In the genomic region with DNA sequence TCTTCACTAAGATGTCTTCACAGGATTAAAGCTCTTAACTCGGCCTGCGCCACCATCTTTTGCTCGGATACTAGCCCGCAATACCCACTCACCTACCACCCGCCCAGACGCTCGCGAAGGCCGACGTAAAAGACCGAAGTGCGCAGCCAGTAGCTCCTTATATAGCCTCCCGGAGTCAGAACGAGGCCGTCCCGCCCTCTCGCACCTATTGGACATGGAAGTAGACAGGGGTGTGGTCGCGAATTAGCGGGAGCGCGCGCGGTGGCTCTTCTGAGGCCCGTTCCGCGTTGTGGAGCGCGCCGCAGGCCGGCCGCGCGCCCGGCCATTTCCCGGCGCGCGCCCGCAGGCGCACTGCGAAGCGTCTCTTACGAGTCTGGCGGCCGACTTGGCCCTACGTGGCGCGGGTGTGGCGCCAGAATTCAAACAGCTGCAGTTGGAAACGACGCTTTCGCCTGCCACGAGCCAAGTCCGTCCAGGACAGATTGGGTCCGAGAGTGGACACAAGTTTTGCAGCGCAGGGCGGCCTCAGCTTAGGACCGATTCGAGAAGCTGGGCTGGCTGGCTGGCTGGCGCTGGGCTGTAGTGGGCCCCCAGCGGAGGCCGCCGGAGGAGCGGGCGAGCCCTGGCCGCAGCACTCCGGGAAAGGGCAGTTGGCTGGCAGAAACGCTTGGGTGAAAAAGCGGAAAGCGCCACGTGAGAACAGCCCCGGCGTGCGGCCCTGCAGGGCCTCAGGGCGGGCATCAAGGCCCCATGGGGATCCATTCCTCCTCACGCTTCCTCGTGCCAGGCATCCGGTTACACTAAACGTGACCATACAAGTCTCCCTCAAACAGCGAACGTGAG, we compare ENCODE assay signal across 1 cellular context.
TF ChIP-seq lines count a peak whose summit lies in the region.

No MANE protein-coding gene starts in this region.

TF ChIP-seq in HepG2, 621 proteins besides CTCF, POLR2A, EP300 and RAD21 (continued from another document and continues in another):
- TF ChIP-seq TEAD3 (CRISPR knock-in tag; optimal IDR thresholded peaks at IDR 0.05; ENCODE audit: borderline replicate concordance) (no peak), PRMT3 (CRISPR knock-in tag; IDR thresholded peaks at IDR 0.05; ENCODE audit: borderline replicate concordance, low read depth) (0 out of 2 replicates have a peak, but pooled peaks have one; percentile 67), ZNF326 (CRISPR knock-in tag; IDR thresholded peaks at IDR 0.05; ENCODE audit: borderline replicate concordance) (no peak), ZNF136 (CRISPR knock-in tag; IDR thresholded peaks at IDR 0.05; ENCODE audit: low read depth) (0 out of 2 replicates have a peak, but pooled peaks have one; percentile 52), GABPB1 (CRISPR knock-in tag; IDR thresholded peaks at IDR 0.05) (peak; percentile 79), MIER2 (CRISPR knock-in tag; IDR thresholded peaks at IDR 0.05) (peak; percentile 22), ZNF264 (CRISPR knock-in tag; IDR thresholded peaks at IDR 0.05) (peak; percentile 51), ZBTB8A (CRISPR knock-in tag; IDR thresholded peaks at IDR 0.05; ENCODE audit: borderline replicate concordance, low read depth) (no peak), KLF15 (CRISPR knock-in tag; IDR thresholded peaks at IDR 0.05; ENCODE audit: borderline replicate concordance) (no peak; the same call in 1 of the 2 replicates), KIAA2018 (CRISPR knock-in tag; IDR thresholded peaks at IDR 0.05; ENCODE audit: borderline replicate concordance) (no peak), MEIS2 (CRISPR knock-in tag; IDR thresholded peaks at IDR 0.05) (no peak; the same call in 1 of the 2 replicates), ZNF501 (CRISPR knock-in tag; IDR thresholded peaks at IDR 0.05) (peak; percentile 99), MAFG (CRISPR knock-in tag; IDR thresholded peaks at IDR 0.05) (no peak), SALL2 (CRISPR knock-in tag; IDR thresholded peaks at IDR 0.05) (peak; percentile 66; the same call in 1 of the 2 replicates), MED1 (CRISPR knock-in tag; IDR thresholded peaks at IDR 0.05) (peak; percentile 74), AGO2 (optimal IDR thresholded peaks at IDR 0.05; ENCODE audit: low read depth, low read length) (peak; percentile 66), RARG (CRISPR knock-in tag; IDR thresholded peaks at IDR 0.05; ENCODE audit: low read depth) (0 out of 2 replicates have a peak, but pooled peaks have one; percentile 41), JUN (CRISPR knock-in tag; IDR thresholded peaks at IDR 0.05) (peak; percentile 68; the same call in 1 of the 2 replicates), KLF6 (CRISPR knock-in tag; IDR thresholded peaks at IDR 0.05) (peak; percentile 85), HIC2 (CRISPR knock-in tag; IDR thresholded peaks at IDR 0.05; ENCODE audit: low read depth) (no peak), ZSCAN31 (CRISPR knock-in tag; IDR thresholded peaks at IDR 0.05; ENCODE audit: low read depth) (peak; percentile 91), ZEB1 (IDR thresholded peaks at IDR 0.05; ENCODE audit: insufficient replicate concordance, low read depth) (peak; percentile 57), NR0B2 (CRISPR knock-in tag; IDR thresholded peaks at IDR 0.05) (peak; percentile 91), STAT5B (CRISPR knock-in tag; IDR thresholded peaks at IDR 0.05) (0 out of 2 replicates have a peak, but pooled peaks have one; percentile 55), GTF3A (CRISPR knock-in tag; conservative IDR thresholded peaks at IDR 0.05) (0 out of 2 replicates have a peak, but pooled peaks have one; percentile 56), POLR2AphosphoS2 (IDR thresholded peaks at IDR 0.05; ENCODE audit: low read depth, low read length) (peak; percentile 99), ZNF207 (IDR thresholded peaks at IDR 0.05; ENCODE audit: borderline replicate concordance) (no peak), CHD4 (IDR thresholded peaks at IDR 0.05; ENCODE audit: borderline replicate concordance, low read length) (no peak), ZSCAN9 (CRISPR knock-in tag; IDR thresholded peaks at IDR 0.05; ENCODE audit: borderline replicate concordance) (peak; percentile 83; the same call in 1 of the 2 replicates), ZNF549 (CRISPR knock-in tag; IDR thresholded peaks at IDR 0.05) (no peak), ZZZ3 (CRISPR knock-in tag; IDR thresholded peaks at IDR 0.05; ENCODE audit: borderline replicate concordance) (peak; percentile 71; the same call in 1 of the 2 replicates)
- TF ChIP-seq, protein P1, sequence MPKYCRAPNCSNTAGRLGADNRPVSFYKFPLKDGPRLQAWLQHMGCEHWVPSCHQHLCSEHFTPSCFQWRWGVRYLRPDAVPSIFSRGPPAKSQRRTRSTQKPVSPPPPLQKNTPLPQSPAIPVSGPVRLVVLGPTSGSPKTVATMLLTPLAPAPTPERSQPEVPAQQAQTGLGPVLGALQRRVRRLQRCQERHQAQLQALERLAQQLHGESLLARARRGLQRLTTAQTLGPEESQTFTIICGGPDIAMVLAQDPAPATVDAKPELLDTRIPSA (CRISPR knock-in tag; IDR thresholded peaks at IDR 0.05; ENCODE audit: borderline replicate concordance) = peak; percentile 31; the same call in 1 of the 2 replicates
- TF ChIP-seq, protein P2, sequence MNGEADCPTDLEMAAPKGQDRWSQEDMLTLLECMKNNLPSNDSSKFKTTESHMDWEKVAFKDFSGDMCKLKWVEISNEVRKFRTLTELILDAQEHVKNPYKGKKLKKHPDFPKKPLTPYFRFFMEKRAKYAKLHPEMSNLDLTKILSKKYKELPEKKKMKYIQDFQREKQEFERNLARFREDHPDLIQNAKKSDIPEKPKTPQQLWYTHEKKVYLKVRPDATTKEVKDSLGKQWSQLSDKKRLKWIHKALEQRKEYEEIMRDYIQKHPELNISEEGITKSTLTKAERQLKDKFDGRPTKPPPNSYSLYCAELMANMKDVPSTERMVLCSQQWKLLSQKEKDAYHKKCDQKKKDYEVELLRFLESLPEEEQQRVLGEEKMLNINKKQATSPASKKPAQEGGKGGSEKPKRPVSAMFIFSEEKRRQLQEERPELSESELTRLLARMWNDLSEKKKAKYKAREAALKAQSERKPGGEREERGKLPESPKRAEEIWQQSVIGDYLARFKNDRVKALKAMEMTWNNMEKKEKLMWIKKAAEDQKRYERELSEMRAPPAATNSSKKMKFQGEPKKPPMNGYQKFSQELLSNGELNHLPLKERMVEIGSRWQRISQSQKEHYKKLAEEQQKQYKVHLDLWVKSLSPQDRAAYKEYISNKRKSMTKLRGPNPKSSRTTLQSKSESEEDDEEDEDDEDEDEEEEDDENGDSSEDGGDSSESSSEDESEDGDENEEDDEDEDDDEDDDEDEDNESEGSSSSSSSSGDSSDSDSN (CRISPR knock-in tag; IDR thresholded peaks at IDR 0.05) = peak; percentile 97
- TF ChIP-seq, protein P3, sequence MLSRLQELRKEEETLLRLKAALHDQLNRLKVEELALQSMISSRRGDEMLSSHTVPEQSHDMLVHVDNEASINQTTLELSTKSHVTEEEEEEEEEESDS (CRISPR knock-in tag; IDR thresholded peaks at IDR 0.05; ENCODE audit: borderline replicate concordance) = 0 out of 2 replicates have a peak, but pooled peaks have one; percentile 2
- TF ChIP-seq, protein P4, sequence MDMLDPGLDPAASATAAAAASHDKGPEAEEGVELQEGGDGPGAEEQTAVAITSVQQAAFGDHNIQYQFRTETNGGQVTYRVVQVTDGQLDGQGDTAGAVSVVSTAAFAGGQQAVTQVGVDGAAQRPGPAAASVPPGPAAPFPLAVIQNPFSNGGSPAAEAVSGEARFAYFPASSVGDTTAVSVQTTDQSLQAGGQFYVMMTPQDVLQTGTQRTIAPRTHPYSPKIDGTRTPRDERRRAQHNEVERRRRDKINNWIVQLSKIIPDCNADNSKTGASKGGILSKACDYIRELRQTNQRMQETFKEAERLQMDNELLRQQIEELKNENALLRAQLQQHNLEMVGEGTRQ (IDR thresholded peaks at IDR 0.05; ENCODE audit: low read depth, low read length) = peak; percentile 31; the same call in 1 of the 2 replicates
- TF ChIP-seq, protein P4 (CRISPR knock-in tag; IDR thresholded peaks at IDR 0.05; ENCODE audit: borderline replicate concordance) = no peak; the same call in 1 of the 2 replicates
- TF ChIP-seq, protein P5, sequence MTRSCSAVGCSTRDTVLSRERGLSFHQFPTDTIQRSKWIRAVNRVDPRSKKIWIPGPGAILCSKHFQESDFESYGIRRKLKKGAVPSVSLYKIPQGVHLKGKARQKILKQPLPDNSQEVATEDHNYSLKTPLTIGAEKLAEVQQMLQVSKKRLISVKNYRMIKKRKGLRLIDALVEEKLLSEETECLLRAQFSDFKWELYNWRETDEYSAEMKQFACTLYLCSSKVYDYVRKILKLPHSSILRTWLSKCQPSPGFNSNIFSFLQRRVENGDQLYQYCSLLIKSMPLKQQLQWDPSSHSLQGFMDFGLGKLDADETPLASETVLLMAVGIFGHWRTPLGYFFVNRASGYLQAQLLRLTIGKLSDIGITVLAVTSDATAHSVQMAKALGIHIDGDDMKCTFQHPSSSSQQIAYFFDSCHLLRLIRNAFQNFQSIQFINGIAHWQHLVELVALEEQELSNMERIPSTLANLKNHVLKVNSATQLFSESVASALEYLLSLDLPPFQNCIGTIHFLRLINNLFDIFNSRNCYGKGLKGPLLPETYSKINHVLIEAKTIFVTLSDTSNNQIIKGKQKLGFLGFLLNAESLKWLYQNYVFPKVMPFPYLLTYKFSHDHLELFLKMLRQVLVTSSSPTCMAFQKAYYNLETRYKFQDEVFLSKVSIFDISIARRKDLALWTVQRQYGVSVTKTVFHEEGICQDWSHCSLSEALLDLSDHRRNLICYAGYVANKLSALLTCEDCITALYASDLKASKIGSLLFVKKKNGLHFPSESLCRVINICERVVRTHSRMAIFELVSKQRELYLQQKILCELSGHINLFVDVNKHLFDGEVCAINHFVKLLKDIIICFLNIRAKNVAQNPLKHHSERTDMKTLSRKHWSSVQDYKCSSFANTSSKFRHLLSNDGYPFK (CRISPR knock-in tag; IDR thresholded peaks at IDR 0.05; ENCODE audit: borderline replicate concordance) = no peak; the same call in 1 of the 2 replicates
